Comparison of ENCODE assay signal across 8 cellular contexts in genomic region chr12:39990122-39991101, GRCh38.
DNase-seq lines count a peak whose midpoint lies in the region; ATAC-seq and TF ChIP-seq lines count a peak whose summit lies in the region.

No MANE protein-coding gene starts in this region.

- no peaks in the 10 kb centered on the region for H3K36me3 ChIP-seq in CD4-positive, alpha-beta memory T cell (ENCODE audit: insufficient read depth, low read length)
- no peaks in the 10 kb centered on the region for H3K36me3 ChIP-seq in heart right ventricle

- peak; percentile 33 to 50 (median 45) for DNase-seq in CD4-positive, alpha-beta memory T cell
- DNase-seq in RPMI7951 (ENCODE audit: low read depth) (peak; percentile 17), heart right ventricle (peak; percentile 35 to 40), smooth muscle cell of the brain vasculature (ENCODE audit: low read depth, low spot score) (peak; percentile 20), NCI-H774 (lab: John Stamatoyannopoulos, UW) (no peak)
- peak in 3 of 4 experiments; percentile 6 to 36 (median 20) for DNase-seq in activated naive CD4-positive, alpha-beta T cell (lab: John Stamatoyannopoulos, UW)

- H3K27me3 Mint-ChIP-seq in CD4-positive, alpha-beta memory T cell, result no peaks in the 10 kb centered on the region

- POLR2A ChIA-PET in CD4-positive, alpha-beta memory T cell (lab: Charles Lee; ENCODE audit: partially characterized antibody), result no interaction called here

- intact Hi-C loops in CD4-positive, alpha-beta memory T cell (cut with micrococcal nuclease), result loop anchor here (1.0 kb wide), 3 partner anchors 225 to 625 kb away; no protein-coding TSS in a partner anchor
- intact Hi-C loops in heart right ventricle (cut with DNase I), result loop anchor here in 4 of 10 donors (5.0 to 10.0 kb wide), 3 partner anchors 226 to 403 kb away; no protein-coding TSS in a partner anchor

- TF ChIP-seq CTCF in heart right ventricle (IDR thresholded peaks at IDR 0.05), result peak; percentile 63 to 85 (median 76)

- H3K4me1 Mint-ChIP-seq in CD4-positive, alpha-beta memory T cell, result peaks cover 3 to 8% (median 7%) of the 10 kb centered on the region in 4 donors

- no peaks in the 10 kb centered on the region for H3K4me1 ChIP-seq in CD4-positive, alpha-beta memory T cell (ENCODE audit: insufficient read depth, low read length)
- peaks cover 0 to 6% (median 0%) of the 10 kb centered on the region in 9 donors for H3K4me1 ChIP-seq in heart right ventricle

- no peaks in the 10 kb centered on the region for H3K9me3 Mint-ChIP-seq in CD4-positive, alpha-beta memory T cell

- peak overlapping the region in 2 of 7 donors; percentile 25 to 38 for H3K27ac Mint-ChIP-seq in CD4-positive, alpha-beta memory T cell

- H3K27me3 ChIP-seq in CD4-positive, alpha-beta memory T cell (ENCODE audit: insufficient read depth, low read length), result no peaks in the 10 kb centered on the region
- H3K27me3 ChIP-seq in heart right ventricle, result no peaks in the 10 kb centered on the region

- WGBS in heart right ventricle, 2 donors, result 42 to 67% methylated on average over 4 of the region's 4 CpGs

- H3K27ac ChIP-seq in CD4-positive, alpha-beta memory T cell (ENCODE audit: low read depth, low read length), result no peak overlapping the region
- no peak overlapping the region for H3K27ac ChIP-seq in heart right ventricle

- H3K36me3 Mint-ChIP-seq in CD4-positive, alpha-beta memory T cell, result no peaks in the 10 kb centered on the region

- ATAC-seq in GM19025 (IDR thresholded peaks at IDR 0.05; ENCODE audit: low read depth, unreplicated experiment) (peak; percentile 90), HG03139 (IDR thresholded peaks at IDR 0.05; ENCODE audit: unreplicated experiment) (peak; percentile 93), heart right ventricle (peak in 7 of 8 donors; percentile 26 to 69 (median 56))

- no peaks in the 10 kb centered on the region for H3K9me3 ChIP-seq in CD4-positive, alpha-beta memory T cell (ENCODE audit: control insufficient read depth in 1 of 2, low read length in 2 of 2)
- H3K9me3 ChIP-seq in heart right ventricle, result peaks cover 0 to under 1% (median 0%) of the 10 kb centered on the region in 11 donors

- H3K4me3 Mint-ChIP-seq in CD4-positive, alpha-beta memory T cell, result no peak overlapping the region

- CTCF ChIA-PET in CD4-positive, alpha-beta memory T cell (lab: Charles Lee; ENCODE audit: partially characterized antibody), result interaction anchor here (0.9 to 4.1 kb wide), 13 partner anchors 10 to 673 kb away, joined by 3 to 18 read pairs (median 4); partner anchors contain the start of gene ABCD2

- no peak overlapping the region for H3K4me3 ChIP-seq in CD4-positive, alpha-beta memory T cell (ENCODE audit: low read length in 2 of 2)
- no peak overlapping the region for H3K4me3 ChIP-seq in heart right ventricle
